Comparison of ENCODE assay signal across 11 cellular contexts in genomic region chr2:167844714-167845530, GRCh38.
DNase-seq lines count a peak whose midpoint lies in the region; ATAC-seq and TF ChIP-seq lines count a peak whose summit lies in the region.
"Had no signal": no experiment of that assay in that cellular context is flagged by ENCODE, and none has a peak within 500 bp of the region (broad histone marks: within the 10 kb centered on the region; RNA-seq: fewer than 3 reads in every experiment).

No MANE protein-coding gene starts in this region.

- peak overlapping the region; percentile 4 for H3K18ac ChIP-seq in mesendoderm (ENCODE audit: low read length)

- no peaks in the 10 kb centered on the region for H3K36me3 ChIP-seq in MG63
- no peaks in the 10 kb centered on the region for H3K36me3 ChIP-seq in Peyer's patch
- no peaks in the 10 kb centered on the region for H3K36me3 ChIP-seq in mesendoderm (ENCODE audit: control insufficient read depth, insufficient read depth, low read length)

- H2BK15ac ChIP-seq in mesendoderm (replicated peaks; ENCODE audit: low read depth) = no peak overlapping the region

- peak in 3 of 6 experiments; percentile 33 to 53 (median 46) for TF ChIP-seq CTCF in Peyer's patch (IDR thresholded peaks at IDR 0.05)

- no peak overlapping the region for H2AK5ac ChIP-seq in mesendoderm (ENCODE audit: low read length)

- H3K9ac ChIP-seq in mesendoderm (ENCODE audit: low read length) = no peak overlapping the region

- H2BK5ac ChIP-seq in mesendoderm (ENCODE audit: low read length) = no peak overlapping the region

- H2BK120ac ChIP-seq in mesendoderm (ENCODE audit: low read depth, low read length) = peak overlapping the region; percentile 69

- H4K8ac ChIP-seq in mesendoderm (ENCODE audit: low read depth, low read length) = no peak overlapping the region

- no peak for TF ChIP-seq POLR2A in Peyer's patch (IDR thresholded peaks at IDR 0.05)

- DNase-seq in DMS79 treated with DMSO at 0.1 percent for 48 hours (lab: John Stamatoyannopoulos, UW) = peak; percentile 15
- DNase-seq in DMS79 (lab: John Stamatoyannopoulos, UW) = no peak
- peak; percentile 0 for DNase-seq in MG63
- peak in 2 of 3 donors; percentile 70 to 78 for DNase-seq in Peyer's patch
- peak; percentile 91 for DNase-seq in mesendoderm
- DNase-seq in GM19238 (ENCODE audit: insufficient read length, low spot score) = no peak
- no peak for DNase-seq in hippocampal formation (lab: John Stamatoyannopoulos, UW)
- DNase-seq: 8988T; activated CD8-positive, alpha-beta memory T cell treated with anti-CD3 and anti-CD28 coated beads, Interleukin-2, amount 50 U/mL, for 48 hours; SIG-M5 had no signal

- no peaks in the 10 kb centered on the region for H3K79me2 ChIP-seq in mesendoderm (ENCODE audit: control insufficient read depth, insufficient read depth, low read length)

- ATAC-seq in HG03378 (IDR thresholded peaks at IDR 0.05; ENCODE audit: unreplicated experiment) = no peak

- H4K5ac ChIP-seq in mesendoderm (ENCODE audit: low read length) = no peak overlapping the region

- H3K4me1 ChIP-seq in Peyer's patch = no peaks in the 10 kb centered on the region
- H3K4me1 ChIP-seq in mesendoderm (ENCODE audit: control insufficient read depth, low read depth, low read length) = no peaks in the 10 kb centered on the region

- H3K27ac ChIP-seq in Peyer's patch = no peak overlapping the region
- H3K27ac ChIP-seq in mesendoderm (ENCODE audit: low read depth, low read length) = peak overlapping the region; percentile 22

- H3K9me3 ChIP-seq in MG63 (no peaks in the 10 kb centered on the region), Peyer's patch (no peaks in the 10 kb centered on the region)

- H3K4me3 ChIP-seq in MG63 (no peak overlapping the region), Peyer's patch (no peak overlapping the region), mesendoderm (ENCODE audit: low read length) (no peak overlapping the region)

- no peak overlapping the region for H3K4ac ChIP-seq in mesendoderm (ENCODE audit: low read depth, low read length)

- no peaks in the 10 kb centered on the region for H3K27me3 ChIP-seq in MG63
- H3K27me3 ChIP-seq in Peyer's patch = no peaks in the 10 kb centered on the region
- H3K27me3 ChIP-seq in mesendoderm (ENCODE audit: insufficient read depth, low read length, poor library complexity) = no peaks in the 10 kb centered on the region

- H3K4me2 ChIP-seq in mesendoderm (ENCODE audit: low read length) = no peak overlapping the region

- no CpG with 5 or more reads among the region's 9 CpGs for WGBS in mesendoderm (ENCODE audit: extremely low coverage, insufficient coverage, low lambda C conversion rate)

- H3K56ac ChIP-seq in mesendoderm (ENCODE audit: low read length) = peak overlapping the region; percentile 6

- no peaks in the 10 kb centered on the region for H3K79me1 ChIP-seq in mesendoderm (ENCODE audit: low read length)

- no peak overlapping the region for H3K23ac ChIP-seq in mesendoderm (ENCODE audit: low read length)

Comparison
In these comparisons a context has a peak if more than half of its experiments do, and no peak if none do; other contexts are left out.
1. DNase-seq: peak in DMS79 treated with DMSO at 0.1 percent for 48 hours (single experiment), MG63 (single experiment), Peyer's patch (2 of 3) and mesendoderm (single experiment); none in DMS79 (single experiment), GM19238 (single experiment) and hippocampal formation (0 of 2).